25 cellular contexts compared by ENCODE assay signal in the genomic region with DNA sequence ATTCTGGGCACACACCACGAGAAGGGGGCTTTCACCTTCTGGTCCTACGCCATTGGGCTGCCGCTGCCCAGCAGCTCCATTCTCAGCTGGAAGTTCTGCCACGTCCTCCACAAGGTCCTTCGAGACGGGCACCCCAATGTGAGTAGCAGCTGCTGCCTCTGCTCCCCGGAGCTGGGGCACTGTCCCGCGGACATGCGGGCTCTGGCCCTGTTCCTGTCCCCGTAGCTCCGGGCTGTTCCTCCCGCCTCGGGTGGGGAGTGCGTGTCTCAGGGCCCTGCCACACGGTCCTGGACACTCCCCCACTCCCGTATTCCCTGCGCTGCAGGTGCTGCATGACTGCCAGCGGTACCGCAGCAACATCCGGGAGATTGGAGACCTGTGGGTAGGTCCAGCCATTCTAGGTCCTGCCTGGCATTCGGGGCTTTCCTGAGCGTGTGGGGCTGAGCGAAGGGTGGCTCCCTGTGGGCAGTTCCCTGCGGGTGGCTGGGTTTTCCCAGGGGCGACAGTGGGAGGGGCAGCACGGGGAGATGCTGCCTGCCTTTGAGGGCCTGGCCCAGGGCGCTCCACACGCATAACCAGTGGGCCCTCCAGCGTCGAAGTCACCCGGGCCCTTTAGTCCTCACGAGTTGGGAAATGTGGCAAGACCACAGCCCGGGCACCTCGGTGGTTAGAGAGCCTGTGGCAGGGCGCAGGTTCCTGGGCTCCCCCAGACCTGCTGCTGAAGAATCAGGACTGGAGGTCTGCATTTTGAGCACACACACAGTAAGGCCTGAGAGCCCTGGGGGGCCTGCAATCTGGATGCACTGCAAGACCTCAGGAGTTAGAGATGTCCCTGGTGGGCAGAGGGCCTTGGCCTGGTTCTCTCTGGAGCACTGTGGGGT. TPM values are rescaled to one million over a fixed set of nuclear protein-coding genes. Genes with fewer than 3 reads are reported as not detected.
DNase-seq lines count a peak whose midpoint lies in the region; ATAC-seq and TF ChIP-seq lines count a peak whose summit lies in the region.
"Had no signal": no experiment of that assay in that cellular context is flagged by ENCODE, and none has a peak within 500 bp of the region (broad histone marks: within the 10 kb centered on the region; RNA-seq: fewer than 3 reads in every experiment).

No MANE protein-coding gene starts in this region.

- no peak for TF ChIP-seq CTCF in activated CD8-positive, alpha-beta T cell treated with anti-CD3 and anti-CD28 coated beads for 36 hours (IDR thresholded peaks at IDR 0.05)
- TF ChIP-seq CTCF in RWPE1 (conservative IDR thresholded peaks at IDR 0.05; ENCODE audit: low read depth) (no peak), glutamatergic neuron (IDR thresholded peaks at IDR 0.05; ENCODE audit: partially characterized antibody, unreplicated experiment) (no peak)

- H3K27me3 Mint-ChIP-seq in activated CD8-positive, alpha-beta T cell treated with anti-CD3 and anti-CD28 coated beads, Interleukin-2, amount 10 ng/mL, durations not matched to agents 7 days and 5 days (ENCODE audit: low read depth): no peaks in the 10 kb centered on the region
- no peaks in the 10 kb centered on the region for H3K27me3 Mint-ChIP-seq in activated CD8-positive, alpha-beta T cell treated with anti-CD3 and anti-CD28 coated beads for 36 hours
- peaks cover 5% of the 10 kb centered on the region for H3K27me3 Mint-ChIP-seq in glutamatergic neuron (ENCODE audit: unreplicated experiment)
- no peaks in the 10 kb centered on the region for H3K27me3 Mint-ChIP-seq in stimulated activated memory B cell treated with anti-CD40 and anti-IgM and Interleukin-4, amounts not matched to agents 10 μg/mL and 1 μg/mL and 100 μg/mL, for 72 hours
- H3K27me3 Mint-ChIP-seq: brain, T-cell had no signal

- H3K9me3 Mint-ChIP-seq in activated CD8-positive, alpha-beta T cell treated with anti-CD3 and anti-CD28 coated beads, Interleukin-2, amount 10 ng/mL, durations not matched to agents 7 days and 5 days (ENCODE audit: insufficient read depth): no peaks in the 10 kb centered on the region
- H3K9me3 Mint-ChIP-seq in activated CD8-positive, alpha-beta T cell treated with anti-CD3 and anti-CD28 coated beads for 36 hours: no peaks in the 10 kb centered on the region
- peaks cover 3% of the 10 kb centered on the region for H3K9me3 Mint-ChIP-seq in glutamatergic neuron (ENCODE audit: unreplicated experiment)
- H3K9me3 Mint-ChIP-seq in stimulated activated memory B cell treated with anti-CD40 and anti-IgM and Interleukin-4, amounts not matched to agents 10 μg/mL and 1 μg/mL and 100 μg/mL, for 72 hours: no peaks in the 10 kb centered on the region
- H3K9me3 Mint-ChIP-seq: activated T-helper 1 cell treated with anti-CD3 and anti-CD28 coated beads, Interleukin-12 subunit alpha, Interleukin-12 subunit beta, Interleukin-2, Interleukin-4 antibody, amounts not matched to agents 30 ng/mL and 10 ng/mL and 1 ng/mL, durations not matched to agents 14 hours and 24 hours and 36 hours; brain; CD4-positive, CD25-positive, alpha-beta regulatory T cell; natural killer cell; T-cell had no signal

- no peak for DNase-seq in activated CD8-positive, alpha-beta T cell treated with anti-CD3 and anti-CD28 coated beads, Interleukin-2, amount 10 ng/mL, durations not matched to agents 7 days and 5 days
- DNase-seq in activated CD8-positive, alpha-beta T cell treated with anti-CD3 and anti-CD28 coated beads for 36 hours: no peak
- DNase-seq in RWPE1 (ENCODE audit: low spot score) (no peak), glutamatergic neuron (peak; percentile 9), GF-D8 (lab: John Stamatoyannopoulos, UW) (no peak), KBM-7 (no peak)
- DNase-seq: activated naive CD4-positive, alpha-beta T cell treated with Interleukin-2 at 50 U/mL for 16 hours; CD4-positive, CD25-positive, alpha-beta regulatory T cell; DND-41; effector CD8-positive, alpha-beta T cell; natural killer cell; NCI-H1092; NCI-H187; NCI-H510A treated with DMSO at 0.1 percent for 48 hours; occipital lobe; stimulated activated naive CD4-positive, alpha-beta T cell; T-cell had no signal

- H3K36me3 Mint-ChIP-seq in activated CD8-positive, alpha-beta T cell treated with anti-CD3 and anti-CD28 coated beads, Interleukin-2, amount 10 ng/mL, durations not matched to agents 7 days and 5 days (ENCODE audit: low read depth): no peaks in the 10 kb centered on the region
- H3K36me3 Mint-ChIP-seq in activated CD8-positive, alpha-beta T cell treated with anti-CD3 and anti-CD28 coated beads for 36 hours (ENCODE audit: low read depth): no peaks in the 10 kb centered on the region
- H3K36me3 Mint-ChIP-seq in glutamatergic neuron (ENCODE audit: unreplicated experiment): no peaks in the 10 kb centered on the region
- peaks cover 32% of the 10 kb centered on the region for H3K36me3 Mint-ChIP-seq in stimulated activated memory B cell treated with anti-CD40 and anti-IgM and Interleukin-4, amounts not matched to agents 10 μg/mL and 1 μg/mL and 100 μg/mL, for 72 hours
- H3K36me3 Mint-ChIP-seq: natural killer cell had no signal

- in situ Hi-C loops in KBM-7 (cut with MboI; ENCODE audit: low pct_unique_long_range_greater_than_20kb, low sequenced_read_pairs): no loop called here

- POLR2A ChIA-PET in activated CD8-positive, alpha-beta T cell treated with anti-CD3 and anti-CD28 coated beads, Interleukin-2, amount 10 ng/mL, durations not matched to agents 7 days and 5 days (lab: Charles Lee): interaction anchor here (1.1 kb wide), 1 partner anchor 126 kb away, joined by 4 read pairs; a partner anchor contains a TSS
- POLR2A ChIA-PET in activated CD8-positive, alpha-beta T cell treated with anti-CD3 and anti-CD28 coated beads for 36 hours (lab: Charles Lee): no interaction called here
- POLR2A ChIA-PET in RWPE1 (lab: Yijun Ruan, JAX; ENCODE audit: low non-redundant PET): interaction anchor here (0.6 kb wide), 1 partner anchor 13 kb away, joined by 3 read pairs; no protein-coding TSS in a partner anchor

- intact Hi-C loops in activated CD8-positive, alpha-beta T cell treated with anti-CD3 and anti-CD28 coated beads for 36 hours (cut with micrococcal nuclease): no loop called here

- no peak for ATAC-seq in activated CD8-positive, alpha-beta T cell treated with anti-CD3 and anti-CD28 coated beads, Interleukin-2, amount 10 ng/mL, durations not matched to agents 7 days and 5 days
- no peak for ATAC-seq in activated CD8-positive, alpha-beta T cell treated with anti-CD3 and anti-CD28 coated beads for 36 hours
- no peak for ATAC-seq in stimulated activated memory B cell treated with anti-CD40 and anti-IgM and Interleukin-4, amounts not matched to agents 10 μg/mL and 1 μg/mL and 100 μg/mL, for 72 hours
- ATAC-seq in HG02870 (IDR thresholded peaks at IDR 0.05; ENCODE audit: unreplicated experiment): no peak
- ATAC-seq: mucosa of descending colon, natural killer cell, T-cell had no signal

- peak overlapping the region; percentile 61 for H3K27ac Mint-ChIP-seq in activated CD8-positive, alpha-beta T cell treated with anti-CD3 and anti-CD28 coated beads, Interleukin-2, amount 10 ng/mL, durations not matched to agents 7 days and 5 days
- no peak overlapping the region for H3K27ac Mint-ChIP-seq in activated CD8-positive, alpha-beta T cell treated with anti-CD3 and anti-CD28 coated beads for 36 hours
- H3K27ac Mint-ChIP-seq in glutamatergic neuron (ENCODE audit: unreplicated experiment): no peak overlapping the region
- H3K27ac Mint-ChIP-seq in stimulated activated memory B cell treated with anti-CD40 and anti-IgM and Interleukin-4, amounts not matched to agents 10 μg/mL and 1 μg/mL and 100 μg/mL, for 72 hours: peak overlapping the region; percentile 41
- H3K27ac Mint-ChIP-seq: activated T-helper 1 cell treated with anti-CD3 and anti-CD28 coated beads, Interleukin-12 subunit alpha, Interleukin-12 subunit beta, Interleukin-2, Interleukin-4 antibody, amounts not matched to agents 30 ng/mL and 10 ng/mL and 1 ng/mL, durations not matched to agents 14 hours and 24 hours and 36 hours; natural killer cell; T-cell had no signal

- CTCF ChIA-PET in activated CD8-positive, alpha-beta T cell treated with anti-CD3 and anti-CD28 coated beads, Interleukin-2, amount 10 ng/mL, durations not matched to agents 7 days and 5 days (lab: Charles Lee): interaction anchor here (2.8 kb wide), 1 partner anchor 55 kb away, joined by 8 read pairs; no protein-coding TSS in a partner anchor
- CTCF ChIA-PET in activated CD8-positive, alpha-beta T cell treated with anti-CD3 and anti-CD28 coated beads for 36 hours (lab: Charles Lee): interaction anchor here (0.8 to 2.1 kb wide), 2 partner anchors 11 to 55 kb away, joined by 3 to 8 read pairs; no protein-coding TSS in a partner anchor
- CTCF ChIA-PET in RWPE1 (lab: Yijun Ruan, JAX): no interaction called here

- no peaks in the 10 kb centered on the region for H3K4me1 Mint-ChIP-seq in activated CD8-positive, alpha-beta T cell treated with anti-CD3 and anti-CD28 coated beads, Interleukin-2, amount 10 ng/mL, durations not matched to agents 7 days and 5 days (ENCODE audit: low read depth)
- no peaks in the 10 kb centered on the region for H3K4me1 Mint-ChIP-seq in activated CD8-positive, alpha-beta T cell treated with anti-CD3 and anti-CD28 coated beads for 36 hours (ENCODE audit: low read depth)
- H3K4me1 Mint-ChIP-seq in glutamatergic neuron (ENCODE audit: low read depth, unreplicated experiment): peaks cover 2% of the 10 kb centered on the region
- peaks cover 26% of the 10 kb centered on the region for H3K4me1 Mint-ChIP-seq in stimulated activated memory B cell treated with anti-CD40 and anti-IgM and Interleukin-4, amounts not matched to agents 10 μg/mL and 1 μg/mL and 100 μg/mL, for 72 hours
- H3K4me1 Mint-ChIP-seq: natural killer cell had no signal

- H3K4me3 Mint-ChIP-seq in activated CD8-positive, alpha-beta T cell treated with anti-CD3 and anti-CD28 coated beads, Interleukin-2, amount 10 ng/mL, durations not matched to agents 7 days and 5 days: no peak overlapping the region
- no peak overlapping the region for H3K4me3 Mint-ChIP-seq in activated CD8-positive, alpha-beta T cell treated with anti-CD3 and anti-CD28 coated beads for 36 hours
- no peak overlapping the region for H3K4me3 Mint-ChIP-seq in glutamatergic neuron (ENCODE audit: unreplicated experiment)
- no peak overlapping the region for H3K4me3 Mint-ChIP-seq in stimulated activated memory B cell treated with anti-CD40 and anti-IgM and Interleukin-4, amounts not matched to agents 10 μg/mL and 1 μg/mL and 100 μg/mL, for 72 hours
- H3K4me3 Mint-ChIP-seq: activated T-helper 1 cell treated with anti-CD3 and anti-CD28 coated beads, Interleukin-12 subunit alpha, Interleukin-12 subunit beta, Interleukin-2, Interleukin-4 antibody, amounts not matched to agents 30 ng/mL and 10 ng/mL and 1 ng/mL, durations not matched to agents 14 hours and 24 hours and 36 hours; brain; CD4-positive, CD25-positive, alpha-beta regulatory T cell; natural killer cell; T-cell had no signal

- peak overlapping the region; percentile 89 for H3K27ac ChIP-seq in RWPE1
- H3K27ac ChIP-seq: adrenal gland, testis, vagina had no signal

RNA-seq across cellular contexts. Expression of a gene that starts 13.5 kb away (rescaled TPM):
- total RNA-seq in activated CD8-positive, alpha-beta T cell treated with anti-CD3 and anti-CD28 coated beads, Interleukin-2, amount 10 ng/mL, durations not matched to agents 7 days and 5 days: 10 to 100 TPM; 36.2 to 37.4 TPM
- 10 to 100 TPM; 22.8 to 22.9 TPM for total RNA-seq in activated CD8-positive, alpha-beta T cell treated with anti-CD3 and anti-CD28 coated beads for 36 hours
- total RNA-seq in glutamatergic neuron (ENCODE audit: unreplicated experiment): 19.3 TPM

RNA-seq across cellular contexts. Expression of a gene that starts 47.2 kb away (rescaled TPM):
- total RNA-seq in activated CD8-positive, alpha-beta T cell treated with anti-CD3 and anti-CD28 coated beads, Interleukin-2, amount 10 ng/mL, durations not matched to agents 7 days and 5 days: 10 to 100 TPM; 24.9 to 26.5 TPM
- total RNA-seq in activated CD8-positive, alpha-beta T cell treated with anti-CD3 and anti-CD28 coated beads for 36 hours: 10 to 100 TPM; 17.8 to 18.4 TPM
- total RNA-seq in glutamatergic neuron (ENCODE audit: unreplicated experiment): 19.7 TPM

Comparison
In these comparisons a context has a peak if more than half of its experiments do, and no peak if none do; other contexts are left out.
1. H3K27ac Mint-ChIP-seq: peak in activated CD8-positive, alpha-beta T cell treated with anti-CD3 and anti-CD28 coated beads, Interleukin-2, amount 10 ng/mL, durations not matched to agents 7 days and 5 days (single experiment) and stimulated activated memory B cell treated with anti-CD40 and anti-IgM and Interleukin-4, amounts not matched to agents 10 μg/mL and 1 μg/mL and 100 μg/mL, for 72 hours (single experiment); none in activated CD8-positive, alpha-beta T cell treated with anti-CD3 and anti-CD28 coated beads for 36 hours (single experiment) and glutamatergic neuron (single experiment).